ENCODE assay signal across 8 cellular contexts in the genomic region with DNA sequence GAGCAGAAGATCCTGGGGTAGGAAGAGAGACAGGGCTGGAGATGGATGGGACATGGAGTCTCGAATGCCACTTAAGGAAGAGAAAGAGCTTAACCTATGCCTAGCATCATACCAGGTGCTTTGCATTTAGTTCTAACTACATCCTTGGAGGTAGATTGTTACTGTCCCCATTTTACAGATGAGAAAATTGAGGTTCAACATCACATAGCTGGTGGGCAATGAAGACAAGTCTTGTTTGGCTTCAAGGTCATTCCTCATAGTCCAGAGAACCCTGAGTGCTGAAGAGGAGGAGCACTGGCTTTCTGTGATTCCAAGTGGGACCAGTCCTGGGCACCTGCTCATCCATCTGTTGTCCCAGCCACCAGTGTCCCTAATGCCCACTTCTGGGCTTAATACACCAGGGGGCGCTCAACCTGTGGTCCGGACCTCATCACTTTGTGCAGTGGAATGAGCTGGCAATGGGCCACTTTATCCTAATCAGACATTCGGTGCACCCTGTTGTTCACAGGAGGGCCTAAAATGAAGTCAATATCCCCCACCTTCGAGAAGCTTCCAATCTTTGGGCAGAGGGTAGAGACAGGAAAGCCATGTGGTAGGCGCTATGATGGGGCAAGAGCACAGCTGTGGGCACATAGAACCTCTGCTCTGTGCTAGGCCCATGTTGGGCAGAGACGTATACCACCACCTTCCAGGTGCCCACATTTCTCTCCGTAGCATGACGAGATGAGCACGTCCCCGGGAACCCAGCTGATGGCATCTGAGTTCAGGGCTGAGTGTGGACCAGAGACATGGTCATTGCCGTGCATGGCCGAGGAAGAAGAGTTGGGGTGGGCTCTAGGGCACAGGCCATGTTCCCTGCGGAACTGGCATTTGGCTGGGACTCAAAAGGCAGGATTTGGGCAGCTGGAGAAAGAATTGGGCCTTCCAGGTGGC. TPM values are rescaled to one million over a fixed set of nuclear protein-coding genes. Genes with fewer than 3 reads are reported as not detected.
DNase-seq lines count a peak whose midpoint lies in the region; ATAC-seq, FAIRE-seq and TF ChIP-seq lines count a peak whose summit lies in the region.

No MANE protein-coding gene starts in this region.

- intact Hi-C loops in left colon (cut with DNase I, micrococcal nuclease) (no loop called here), sciatic nerve (cut with DNase I) (no loop called here)

- no peaks in the 10 kb centered on the region for H3K27me3 Mint-ChIP-seq in activated naive CD8-positive, alpha-beta T cell treated with anti-CD3 and anti-CD28 coated beads, Interleukin-2, amount 10 ng/mL, durations not matched to agents 7 days and 5 days

- no peak overlapping the region for H3K4me3 ChIP-seq in A549
- no peak overlapping the region for H3K4me3 ChIP-seq in GM12865 (ENCODE audit: low read depth, low read length)

- TF ChIP-seq CTCF in A549 (IDR thresholded peaks at IDR 0.05) (peak; percentile 37), GM12865 (IDR thresholded peaks at IDR 0.05; ENCODE audit: insufficient read depth, low read depth, low read length, missing control alignments) (peak; percentile 68)

- no peak for FAIRE-seq in A549 (lab: Jason Lieb, UNC)

- POLR2A ChIA-PET in A549 (lab: Yijun Ruan, JAX): interaction anchor here (1.5 kb wide), 1 partner anchor 250 kb away, joined by 3 read pairs; no protein-coding TSS in a partner anchor
- POLR2A ChIA-PET in activated naive CD8-positive, alpha-beta T cell treated with anti-CD3 and anti-CD28 coated beads, Interleukin-2, amount 10 ng/mL, durations not matched to agents 7 days and 5 days (lab: Charles Lee): interaction anchor here (0.8 to 5.9 kb wide), 4 partner anchors 9 to 351 kb away, joined by 4 to 67 read pairs (median 16); a partner anchor contains a TSS

- no peak overlapping the region for H3K27ac ChIP-seq in A549

- H3K4me1 ChIP-seq in A549: peaks cover 12% of the 10 kb centered on the region; the same call in 1 of the 3 replicates

- 62% methylated on average over 9 of the region's 14 CpGs for WGBS in A549 (ENCODE audit: missing lambda C conversion rate)

- no peak overlapping the region for H3K4me2 ChIP-seq in A549

- H3K9me3 Mint-ChIP-seq in activated naive CD8-positive, alpha-beta T cell treated with anti-CD3 and anti-CD28 coated beads, Interleukin-2, amount 10 ng/mL, durations not matched to agents 7 days and 5 days: no peaks in the 10 kb centered on the region

- ATAC-seq in A549: peak; percentile 40 to 72; a peak in 4 of 6 replicates
- ATAC-seq in activated naive CD8-positive, alpha-beta T cell treated with anti-CD3 and anti-CD28 coated beads, Interleukin-2, amount 10 ng/mL, durations not matched to agents 7 days and 5 days (ENCODE audit: low read depth): no peak
- peak; percentile 14 for ATAC-seq in left colon
- ATAC-seq in sciatic nerve: no peak

- TF ChIP-seq EP300 in A549 (IDR thresholded peaks at IDR 0.05): no peak

- H3K4me1 Mint-ChIP-seq in activated naive CD8-positive, alpha-beta T cell treated with anti-CD3 and anti-CD28 coated beads, Interleukin-2, amount 10 ng/mL, durations not matched to agents 7 days and 5 days: peaks cover 67% of the 10 kb centered on the region

- peak overlapping the region; percentile 50 for H3K27ac Mint-ChIP-seq in activated naive CD8-positive, alpha-beta T cell treated with anti-CD3 and anti-CD28 coated beads, Interleukin-2, amount 10 ng/mL, durations not matched to agents 7 days and 5 days

- CTCF ChIA-PET in A549 (lab: Yijun Ruan, JAX): interaction anchor here (0.5 to 4.0 kb wide), 16 partner anchors 8 to 507 kb away, joined by 3 to 28 read pairs (median 6); no protein-coding TSS in a partner anchor

- DNase-seq in A549 (ENCODE audit: low read depth in 1 of 2, low spot score in 1 of 2): peak; percentile 44 to 51
- peak; percentile 65 for DNase-seq in GM12865 (ENCODE audit: low read depth)
- peak; percentile 68 for DNase-seq in RKO (ENCODE audit: low spot score)
- no peak for DNase-seq in activated naive CD8-positive, alpha-beta T cell treated with anti-CD3 and anti-CD28 coated beads, Interleukin-2, amount 10 ng/mL, durations not matched to agents 7 days and 5 days
- DNase-seq in left colon: peak in 1 of 2 donors; percentile 62
- DNase-seq in stromal cell of bone marrow (ENCODE audit: low read depth): peak; percentile 9
- DNase-seq in NCI-H146 (lab: John Stamatoyannopoulos, UW): no peak
- no peak for DNase-seq in sciatic nerve (ENCODE audit: low spot score)

- no peaks in the 10 kb centered on the region for H3K9me3 ChIP-seq in A549

- H3K36me3 Mint-ChIP-seq in activated naive CD8-positive, alpha-beta T cell treated with anti-CD3 and anti-CD28 coated beads, Interleukin-2, amount 10 ng/mL, durations not matched to agents 7 days and 5 days: peaks cover 4% of the 10 kb centered on the region

- no peak for TF ChIP-seq RAD21 in A549 (conservative IDR thresholded peaks at IDR 0.05 in 1 of 2, IDR thresholded peaks at IDR 0.05 in 1 of 2)

- no peak for TF ChIP-seq POLR2A in A549 (IDR thresholded peaks at IDR 0.05; ENCODE audit: low read length)

- H3K4me3 Mint-ChIP-seq in activated naive CD8-positive, alpha-beta T cell treated with anti-CD3 and anti-CD28 coated beads, Interleukin-2, amount 10 ng/mL, durations not matched to agents 7 days and 5 days: no peak overlapping the region

TF ChIP-seq in A549, 52 proteins besides CTCF, POLR2A, EP300 and RAD21:
- TF ChIP-seq KDM1A (IDR thresholded peaks at IDR 0.05; ENCODE audit: low read depth) (peak; percentile 51; the same call in 1 of the 2 replicates), PHF8 (IDR thresholded peaks at IDR 0.05; ENCODE audit: borderline replicate concordance, low read depth) (no peak)
TF ChIP-seq in A549: peak in this region for 1.

RNA-seq across cellular contexts. Expression of a gene that starts 9.2 kb away (rescaled TPM):
- polyA plus RNA-seq in A549 (2011; rRNA removed) (9.8 and 11.8 TPM in 2 replicates), A549 (2017; fragmentation: RNase III; extraction: RNeasy Plus Mini Kit Qiagen cat#74134 plus additional on column Dnase treatment) (12.4 to 14.1 TPM (median 12.7 TPM) in 3 replicates)
- 13.7 and 16.5 TPM in 2 replicates for polyA plus RNA-seq in A549 (2012; cell fraction: cytosol; rRNA removed)
- 17.6 and 18.5 TPM in 2 replicates for polyA plus RNA-seq in A549 (2012; cell fraction: nucleus; rRNA removed)
- polyA minus RNA-seq in A549 (2011; rRNA and poly(A)+ RNA removed): 24.0 and 26.2 TPM in 2 replicates
- total RNA-seq in activated naive CD8-positive, alpha-beta T cell treated with anti-CD3 and anti-CD28 coated beads, Interleukin-2, amount 10 ng/mL, durations not matched to agents 7 days and 5 days: 100 to 1,000 TPM; 138 to 153 TPM
- total RNA-seq in left colon (100 to 1,000 TPM; 173 to 192 TPM), sciatic nerve (26.8 TPM)

Comparison
In these comparisons a context has a peak if more than half of its experiments do, and no peak if none do; other contexts are left out.
1. ATAC-seq: peak in A549 (2 of 2) and left colon (single experiment); none in activated naive CD8-positive, alpha-beta T cell treated with anti-CD3 and anti-CD28 coated beads, Interleukin-2, amount 10 ng/mL, durations not matched to agents 7 days and 5 days (single experiment) and sciatic nerve (single experiment).
2. DNase-seq: peak in A549 (2 of 2), GM12865 (single experiment), RKO (single experiment) and stromal cell of bone marrow (single experiment); none in activated naive CD8-positive, alpha-beta T cell treated with anti-CD3 and anti-CD28 coated beads, Interleukin-2, amount 10 ng/mL, durations not matched to agents 7 days and 5 days (single experiment), NCI-H146 (single experiment) and sciatic nerve (single experiment).